ENCODE assay signal across 1 cellular context in genomic region chr6:1574083-1574761, GRCh38.
TF ChIP-seq lines count a peak whose summit lies in the region.

No MANE protein-coding gene starts in this region.

TF ChIP-seq in IMR-90, 13 proteins besides CTCF, POLR2A, EP300 and RAD21:
- TF ChIP-seq MAFK (IDR thresholded peaks at IDR 0.05; ENCODE audit: low read depth, low read length) (peak; percentile 56), FOS (IDR thresholded peaks at IDR 0.05; ENCODE audit: low read depth, low read length) (no peak)
